8 cellular contexts compared by ENCODE assay signal in genomic region chr22:35399114-35399677, GRCh38. TPM values are rescaled to one million over a fixed set of nuclear protein-coding genes. Genes with fewer than 3 reads are reported as not detected.
DNase-seq lines count a peak whose midpoint lies in the region; ATAC-seq and TF ChIP-seq lines count a peak whose summit lies in the region.

No MANE protein-coding gene starts in this region.

- peak overlapping the region; percentile 97 for H2AFZ ChIP-seq in parathyroid adenoma

- no peaks in the 10 kb centered on the region for H3K27me3 Mint-ChIP-seq in endodermal cell (ENCODE audit: insufficient read depth)

- 82 to 88% methylated on average over 17 to 24 of the region's 24 CpGs for WGBS in endodermal cell (ENCODE audit: insufficient coverage in 1 of 2, insufficient read length in 1 of 2), 2 experiments

- TF ChIP-seq CTCF in RWPE1 (conservative IDR thresholded peaks at IDR 0.05; ENCODE audit: low read depth): no peak
- TF ChIP-seq CTCF in endodermal cell (conservative IDR thresholded peaks at IDR 0.05): peak; percentile 27
- no peak for TF ChIP-seq CTCF in parathyroid adenoma (IDR thresholded peaks at IDR 0.05)

- H3K9ac ChIP-seq in endodermal cell (ENCODE audit: extremely low read depth, low read length, poor library complexity, severe bottlenecking) (peak overlapping the region; percentile 98), parathyroid adenoma (no peak overlapping the region)

- H3K4me3 ChIP-seq in H7 (ENCODE audit: insufficient read depth, low read depth, low read length) (peak overlapping the region; percentile 49), endodermal cell (ENCODE audit: low read length) (peak overlapping the region; percentile 90), parathyroid adenoma (ENCODE audit: low read depth, low read length) (peak overlapping the region; percentile 95)

- H3K9me3 ChIP-seq in endodermal cell (ENCODE audit: control insufficient read depth, low read length): no peaks in the 10 kb centered on the region
- H3K9me3 ChIP-seq in parathyroid adenoma (ENCODE audit: control insufficient read depth, low read length): no peaks in the 10 kb centered on the region

- peaks cover 10% of the 10 kb centered on the region for H3K4me1 ChIP-seq in endodermal cell (ENCODE audit: control insufficient read depth, insufficient read depth, low read length)
- H3K4me1 ChIP-seq in parathyroid adenoma: no peaks in the 10 kb centered on the region

- no peak for ATAC-seq in HG03571 (IDR thresholded peaks at IDR 0.05; ENCODE audit: unreplicated experiment)

- H3K27ac Mint-ChIP-seq in endodermal cell: peak overlapping the region; percentile 100

- H3K4me1 Mint-ChIP-seq in endodermal cell: peaks cover 24% of the 10 kb centered on the region

- peak overlapping the region; percentile 99 for H3K4me2 ChIP-seq in parathyroid adenoma (ENCODE audit: low read length)

- H3K36me3 ChIP-seq in H7 (replicated peaks; ENCODE audit: control insufficient read depth, insufficient read depth, low read length): peaks cover 23% of the 10 kb centered on the region
- peaks cover 24% of the 10 kb centered on the region for H3K36me3 ChIP-seq in endodermal cell (ENCODE audit: control insufficient read depth, insufficient read depth, low read length)
- H3K36me3 ChIP-seq in parathyroid adenoma (ENCODE audit: control insufficient read depth, insufficient read depth, low read length): no peaks in the 10 kb centered on the region

- H3K36me3 Mint-ChIP-seq in endodermal cell (ENCODE audit: low read depth): peaks cover 27% of the 10 kb centered on the region

- H3K4me3 Mint-ChIP-seq in endodermal cell: peak overlapping the region; percentile 95

- no peaks in the 10 kb centered on the region for H3K27me3 ChIP-seq in H7 (ENCODE audit: control insufficient read depth, insufficient read depth, low read length)
- H3K27me3 ChIP-seq in endodermal cell (ENCODE audit: control insufficient read depth, insufficient read depth, low read length, poor library complexity, severe bottlenecking): no peaks in the 10 kb centered on the region
- no peaks in the 10 kb centered on the region for H3K27me3 ChIP-seq in parathyroid adenoma (ENCODE audit: control insufficient read depth, insufficient read depth, low read length)

- CTCF ChIA-PET in RWPE1 (lab: Yijun Ruan, JAX): interaction anchor here (0.6 kb wide), 1 partner anchor 10 kb away, joined by 3 read pairs; no protein-coding TSS in a partner anchor

- H3K27ac ChIP-seq in RWPE1 (peak overlapping the region; percentile 82), endodermal cell (ENCODE audit: low read depth, low read length) (peak overlapping the region; percentile 76), parathyroid adenoma (peak overlapping the region; percentile 15)

- POLR2A ChIA-PET in RWPE1 (lab: Yijun Ruan, JAX; ENCODE audit: low non-redundant PET): no interaction called here

- peaks cover 1% of the 10 kb centered on the region for H3K9me3 Mint-ChIP-seq in endodermal cell

- no peaks in the 10 kb centered on the region for H3K79me2 ChIP-seq in parathyroid adenoma

- peak; percentile 71 for DNase-seq in H7
- no peak for DNase-seq in RWPE1 (ENCODE audit: low spot score)
- DNase-seq in endodermal cell: peak; percentile 66
- no peak for DNase-seq in central memory CD4-positive, alpha-beta T cell
- no peak for DNase-seq in HPDE6-E6E7 (ENCODE audit: extremely low spot score)
- DNase-seq in NCI-H128 (lab: John Stamatoyannopoulos, UW; ENCODE audit: unreplicated experiment): no peak

RNA-seq across cellular contexts. Expression of gene MCM5, which starts 0.7 kb away (rescaled TPM):
- total RNA-seq in H7 (2014; rRNA removed; shearing (Covaris generic)): 266 and 322 TPM in 2 replicates
- 100 to 1,000 TPM; 155 to 179 TPM for total RNA-seq in endodermal cell
- polyA plus RNA-seq in endodermal cell (2013, experiment 1 of 2): 89.4 TPM
- 70.5 TPM for polyA plus RNA-seq in endodermal cell (2013, experiment 2 of 2)

RNA-seq across cellular contexts. Expression of gene HMOX1, which starts 18.3 kb away (rescaled TPM):
- 8.3 and 20.6 TPM in 2 replicates for total RNA-seq in H7 (2014; rRNA removed; shearing (Covaris generic))
- total RNA-seq in endodermal cell: 10 to 100 TPM; 11.4 to 21.6 TPM
- polyA plus RNA-seq in endodermal cell (2013, experiment 1 of 2): 14.4 TPM
- 12.5 TPM for polyA plus RNA-seq in endodermal cell (2013, experiment 2 of 2)

Comparison
In these comparisons a context has a peak if more than half of its experiments do, and no peak if none do; other contexts are left out.
1. DNase-seq: peak in H7 (single experiment) and endodermal cell (single experiment); none in RWPE1 (single experiment), central memory CD4-positive, alpha-beta T cell (single experiment), HPDE6-E6E7 (single experiment) and NCI-H128 (single experiment).
2. H3K27ac ChIP-seq: peak in every context shown above with its lines; median percentile 82 in RWPE1; 76 in endodermal cell; 15 in parathyroid adenoma.
3. Peak in every context shown above with its lines, with median percentiles within 50 percentile points of each other: H3K4me3 ChIP-seq.